ENCODE assay signal across 8 cellular contexts in genomic region chr3:133578548-133579191, GRCh38. TPM values are rescaled to one million over a fixed set of nuclear protein-coding genes. Genes with fewer than 3 reads are reported as not detected.
DNase-seq lines count a peak whose midpoint lies in the region; ATAC-seq and TF ChIP-seq lines count a peak whose summit lies in the region.

No MANE protein-coding gene starts in this region.

- H3K27me3 ChIP-seq in thoracic aorta (replicated peaks; ENCODE audit: insufficient read depth): no peaks in the 10 kb centered on the region

- H3K36me3 Mint-ChIP-seq in activated naive CD4-positive, alpha-beta T cell treated with anti-CD3 and anti-CD28 coated beads for 36 hours (ENCODE audit: low read depth): peaks cover 66% of the 10 kb centered on the region

- ATAC-seq in thoracic aorta (ENCODE audit: insufficient number of reproducible peaks, low FRiP score, low read depth) (no peak), GM21423 (IDR thresholded peaks at IDR 0.05; ENCODE audit: unreplicated experiment) (no peak)

- H3K27me3 Mint-ChIP-seq in activated naive CD4-positive, alpha-beta T cell treated with anti-CD3 and anti-CD28 coated beads for 36 hours (ENCODE audit: low read depth): no peaks in the 10 kb centered on the region

- H3K9me3 Mint-ChIP-seq in activated naive CD4-positive, alpha-beta T cell treated with anti-CD3 and anti-CD28 coated beads for 36 hours: no peaks in the 10 kb centered on the region

- H3K36me3 ChIP-seq in SK-N-MC (ENCODE audit: insufficient read depth, low read length): peaks cover 85% of the 10 kb centered on the region
- H3K36me3 ChIP-seq in thoracic aorta: peaks cover 32% of the 10 kb centered on the region

- H3K4me1 ChIP-seq in thoracic aorta (ENCODE audit: control insufficient read depth in 1 of 2, low read depth in 2 of 2): peaks cover 27 to 61% of the 10 kb centered on the region in 2 donors

- no peak overlapping the region for H3K9ac ChIP-seq in SK-N-MC (ENCODE audit: insufficient read length)

- intact Hi-C loops in activated naive CD4-positive, alpha-beta T cell treated with anti-CD3 and anti-CD28 coated beads for 36 hours (cut with micrococcal nuclease): loop anchor here (1.0 kb wide), 1 partner anchor 856 kb away; the partner anchor contains the start of gene NPHP3

- H3K9me3 ChIP-seq in SK-N-MC (ENCODE audit: low read depth, low read length) (no peaks in the 10 kb centered on the region), thoracic aorta (no peaks in the 10 kb centered on the region)

- peak overlapping the region; percentile 86 for H3K4me3 Mint-ChIP-seq in activated naive CD4-positive, alpha-beta T cell treated with anti-CD3 and anti-CD28 coated beads for 36 hours

- no peak overlapping the region for H3K4me3 ChIP-seq in SK-N-MC
- peak overlapping the region; percentile 27 for H3K4me3 ChIP-seq in fibroblast of the aortic adventitia (ENCODE audit: low read depth, low read length)
- peak overlapping the region; percentile 32 for H3K4me3 ChIP-seq in thoracic aorta

- no peak for DNase-seq in activated naive CD4-positive, alpha-beta T cell treated with anti-CD3 and anti-CD28 coated beads for 36 hours
- DNase-seq in activated naive CD4-positive, alpha-beta T cell (lab: John Stamatoyannopoulos, UW): no peak
- DNase-seq in SK-N-MC (ENCODE audit: low read depth, low spot score) (no peak), fibroblast of the aortic adventitia (ENCODE audit: low read depth) (peak; percentile 70), thoracic aorta (ENCODE audit: low spot score) (no peak), SKM-1 treated with dmso at 0.1 percent for 144 hours (lab: John Stamatoyannopoulos, UW; ENCODE audit: unreplicated experiment) (no peak), HPDE6-E6E7 (ENCODE audit: extremely low spot score) (no peak)

- peaks cover 56% of the 10 kb centered on the region for H3K4me1 Mint-ChIP-seq in activated naive CD4-positive, alpha-beta T cell treated with anti-CD3 and anti-CD28 coated beads for 36 hours (ENCODE audit: low read depth)

- CTCF ChIA-PET in activated naive CD4-positive, alpha-beta T cell treated with anti-CD3 and anti-CD28 coated beads for 36 hours (lab: Charles Lee): interaction anchor here (0.6 to 5.1 kb wide), 16 partner anchors 9 to 135 kb away, joined by 3 to 72 read pairs (median 3); no protein-coding TSS in a partner anchor

- peak overlapping the region; percentile 79 for H3K27ac Mint-ChIP-seq in activated naive CD4-positive, alpha-beta T cell treated with anti-CD3 and anti-CD28 coated beads for 36 hours

- peak; percentile 74 for TF ChIP-seq CTCF in fibroblast of the aortic adventitia (IDR thresholded peaks at IDR 0.05; ENCODE audit: insufficient read depth, low read length)
- TF ChIP-seq CTCF in thoracic aorta (IDR thresholded peaks at IDR 0.05): peak; percentile 45

- H3K27ac ChIP-seq in SK-N-MC (peak overlapping the region; percentile 10; the same call in 1 of the 2 replicates), thoracic aorta (no peak overlapping the region)

RNA-seq across cellular contexts. Expression of gene CDV3, which starts 5.2 kb away (rescaled TPM):
- total RNA-seq in activated naive CD4-positive, alpha-beta T cell treated with anti-CD3 and anti-CD28 coated beads for 36 hours: 100 to 1,000 TPM; 170 to 181 TPM
- 102 and 127 TPM in 2 replicates for total RNA-seq in fibroblast of the aortic adventitia (ENCODE audit: low replicate concordance)
- total RNA-seq in thoracic aorta: 100 to 1,000 TPM in 1 of 2 donors, 10 to 100 TPM in 1; 86.5 to 190 TPM
